In the genomic region with DNA sequence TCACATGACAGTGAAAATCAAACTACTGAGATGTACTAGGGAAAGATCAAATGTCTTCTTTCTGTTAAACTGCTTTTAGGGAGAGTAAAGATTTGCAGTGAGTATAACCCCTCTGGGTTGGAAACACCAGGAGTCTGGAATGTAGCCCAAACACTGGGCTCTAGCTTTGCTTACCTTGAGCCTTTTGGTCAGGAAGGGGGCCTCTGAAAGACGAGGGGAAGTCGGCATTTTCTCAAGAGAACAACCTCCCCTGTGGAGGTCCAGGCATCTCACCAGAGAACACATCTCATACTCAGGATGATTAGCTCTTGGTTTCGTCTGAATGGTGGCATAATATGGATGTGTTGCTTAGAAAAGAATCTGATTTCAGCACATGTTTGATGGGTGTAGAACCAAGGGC, we compare ENCODE assay signal across 20 cellular contexts.
"Had no signal": no experiment of that assay in that cellular context is flagged by ENCODE, and none has a peak within 500 bp of the region (broad histone marks: within the 10 kb centered on the region; RNA-seq: fewer than 3 reads in every experiment).

No MANE protein-coding gene starts in this region.

- H3K36me3 ChIP-seq: cardiac muscle cell, lower lobe of right lung, right atrium auricular region, thyroid gland, vagina had no signal

- H3K9me3 Mint-ChIP-seq: natural killer cell treated with Interleukin-12 subunit alpha and Interleukin-12 subunit beta and Interleukin-15 and Interleukin-18, amount 100 ng/mL, for 72 hours had no signal

- DNase-seq: activated CD4-positive, alpha-beta memory T cell treated with anti-CD3 and anti-CD28 coated beads for 36 hours; activated CD4-positive, alpha-beta T cell treated with anti-CD3 and anti-CD28 coated beads for 36 hours; activated CD8-positive, alpha-beta memory T cell treated with anti-CD3 and anti-CD28 coated beads, Interleukin-2, amount 10 ng/mL, durations not matched to agents 7 days and 5 days; activated naive CD4-positive, alpha-beta T cell treated with anti-CD3 and anti-CD28 coated beads, Interleukin-2, amount 10 ng/mL, durations not matched to agents 7 days and 5 days; activated naive CD8-positive, alpha-beta T cell treated with anti-CD3 and anti-CD28 coated beads, Interleukin-2, amount 50 U/mL, for 24 hours; activated T-cell treated with anti-CD3 and anti-CD28 coated beads, Interleukin-2, amount 50 U/mL, for 1 hour; foreskin keratinocyte; SK-N-SH; stimulated activated CD4-positive, alpha-beta T cell treated with anti-CD3 and anti-CD28 coated beads, Interleukin-15, amount 100 ng/mL, for 24 hours; stimulated activated CD4-positive, alpha-beta T cell treated with anti-CD3 and anti-CD28 coated beads, Interleukin-2, amount 100 ng/mL, for 48 hours; thyroid gland had no signal

- ATAC-seq: activated CD4-positive, alpha-beta T cell treated with anti-CD3 and anti-CD28 coated beads for 36 hours; activated CD8-positive, alpha-beta memory T cell treated with anti-CD3 and anti-CD28 coated beads, Interleukin-2, amount 10 ng/mL, durations not matched to agents 7 days and 5 days; activated naive CD8-positive, alpha-beta T cell treated with anti-CD3 and anti-CD28 coated beads, Interleukin-2, amount 50 U/mL, for 24 hours; foreskin keratinocyte; lower lobe of right lung; natural killer cell treated with Interleukin-12 subunit alpha and Interleukin-12 subunit beta and Interleukin-15 and Interleukin-18, amount 100 ng/mL, for 72 hours; WTC11 had no signal

- H3K36me3 Mint-ChIP-seq: natural killer cell treated with Interleukin-12 subunit alpha and Interleukin-12 subunit beta and Interleukin-15 and Interleukin-18, amount 100 ng/mL, for 72 hours had no signal

- H3K9me3 ChIP-seq: lower lobe of right lung, SK-N-SH, thyroid gland, vagina had no signal

- H3K27me3 Mint-ChIP-seq: activated CD4-positive, alpha-beta memory T cell treated with anti-CD3 and anti-CD28 coated beads for 36 hours; activated CD4-positive, alpha-beta T cell treated with anti-CD3 and anti-CD28 coated beads for 36 hours had no signal

- H3K27me3 ChIP-seq: cardiac muscle cell, foreskin keratinocyte, right atrium auricular region, thyroid gland, vagina had no signal

- H3K4me3 ChIP-seq: cardiac muscle cell, lower lobe of right lung, right atrium auricular region, thyroid gland, vagina had no signal

- H3K4me3 Mint-ChIP-seq: activated CD4-positive, alpha-beta memory T cell treated with anti-CD3 and anti-CD28 coated beads for 36 hours; activated CD4-positive, alpha-beta T cell treated with anti-CD3 and anti-CD28 coated beads for 36 hours; activated CD8-positive, alpha-beta memory T cell treated with anti-CD3 and anti-CD28 coated beads, Interleukin-2, amount 10 ng/mL, durations not matched to agents 7 days and 5 days; activated naive CD4-positive, alpha-beta T cell treated with anti-CD3 and anti-CD28 coated beads, Interleukin-2, amount 10 ng/mL, durations not matched to agents 7 days and 5 days; activated naive CD8-positive, alpha-beta T cell treated with anti-CD3 and anti-CD28 coated beads, Interleukin-2, amount 50 U/mL, for 24 hours; natural killer cell treated with Interleukin-12 subunit alpha and Interleukin-12 subunit beta and Interleukin-15 and Interleukin-18, amount 100 ng/mL, for 72 hours; T-helper 2 cell treated with Interferon-gamma antibody and Interleukin-4, amounts not matched to agents 5 μg/mL and 100 μg/mL, for 36 hours; WTC11 had no signal

- H3K27ac ChIP-seq: cardiac muscle cell, epithelial cell of prostate, foreskin keratinocyte, lower lobe of right lung, thyroid gland, vagina had no signal

- H3K27ac Mint-ChIP-seq: activated CD4-positive, alpha-beta memory T cell treated with anti-CD3 and anti-CD28 coated beads for 36 hours; activated CD4-positive, alpha-beta T cell treated with anti-CD3 and anti-CD28 coated beads for 36 hours; activated CD8-positive, alpha-beta memory T cell treated with anti-CD3 and anti-CD28 coated beads, Interleukin-2, amount 10 ng/mL, durations not matched to agents 7 days and 5 days; activated naive CD4-positive, alpha-beta T cell treated with anti-CD3 and anti-CD28 coated beads, Interleukin-2, amount 10 ng/mL, durations not matched to agents 7 days and 5 days; activated naive CD8-positive, alpha-beta T cell treated with anti-CD3 and anti-CD28 coated beads, Interleukin-2, amount 50 U/mL, for 24 hours; activated T-helper 2 cell treated with anti-CD3 and anti-CD28 coated beads, Interferon-gamma antibody, Interleukin-2, Interleukin-4, amounts not matched to agents 10 μg/mL and 5 μg/mL and 100 μg/mL, durations not matched to agents 14 hours and 24 hours and 36 hours; natural killer cell treated with Interleukin-12 subunit alpha and Interleukin-12 subunit beta and Interleukin-15 and Interleukin-18, amount 100 ng/mL, for 72 hours; T-helper 2 cell treated with Interferon-gamma antibody and Interleukin-4, amounts not matched to agents 5 μg/mL and 100 μg/mL, for 36 hours; WTC11 had no signal
